In genomic region chr11:119677840-119678239, GRCh38 we compare ENCODE assay signal across 2 cellular contexts.
TF ChIP-seq lines count a peak whose summit lies in the region.

No MANE protein-coding gene starts in this region.

TF ChIP-seq in IMR-90, 13 proteins besides CTCF, POLR2A, EP300 and RAD21:
- TF ChIP-seq MXI1 (IDR thresholded peaks at IDR 0.05; ENCODE audit: borderline replicate concordance, low read depth, low read length): no peak
- TF ChIP-seq USF2 (IDR thresholded peaks at IDR 0.05; ENCODE audit: low read depth, low read length): no peak
- TF ChIP-seq FOS (IDR thresholded peaks at IDR 0.05; ENCODE audit: low read depth, low read length): no peak
- TF ChIP-seq NFE2L2 (IDR thresholded peaks at IDR 0.05; ENCODE audit: low read depth, low read length): no peak

TF ChIP-seq in K562, 482 proteins besides CTCF, POLR2A, EP300 and RAD21:
- TF ChIP-seq ZFP36 (IDR thresholded peaks at IDR 0.05; ENCODE audit: low read depth, low read length, partially characterized antibody) (peak; percentile 80), MLX (CRISPR knock-in tag; conservative IDR thresholded peaks at IDR 0.05) (no peak), CBX5 (IDR thresholded peaks at IDR 0.05; ENCODE audit: borderline replicate concordance, low read depth) (peak; percentile 47; the same call in 1 of the 2 replicates), CBX3 (IDR thresholded peaks at IDR 0.05; ENCODE audit: borderline replicate concordance in 1 of 2, low read length in 2 of 2) (peak in 1 of 2 experiments; percentile 26; a peak in 1 of 3 replicates), MNT (conservative IDR thresholded peaks at IDR 0.05) (no peak)
